ENCODE assay signal across 18 cellular contexts in the genomic region with DNA sequence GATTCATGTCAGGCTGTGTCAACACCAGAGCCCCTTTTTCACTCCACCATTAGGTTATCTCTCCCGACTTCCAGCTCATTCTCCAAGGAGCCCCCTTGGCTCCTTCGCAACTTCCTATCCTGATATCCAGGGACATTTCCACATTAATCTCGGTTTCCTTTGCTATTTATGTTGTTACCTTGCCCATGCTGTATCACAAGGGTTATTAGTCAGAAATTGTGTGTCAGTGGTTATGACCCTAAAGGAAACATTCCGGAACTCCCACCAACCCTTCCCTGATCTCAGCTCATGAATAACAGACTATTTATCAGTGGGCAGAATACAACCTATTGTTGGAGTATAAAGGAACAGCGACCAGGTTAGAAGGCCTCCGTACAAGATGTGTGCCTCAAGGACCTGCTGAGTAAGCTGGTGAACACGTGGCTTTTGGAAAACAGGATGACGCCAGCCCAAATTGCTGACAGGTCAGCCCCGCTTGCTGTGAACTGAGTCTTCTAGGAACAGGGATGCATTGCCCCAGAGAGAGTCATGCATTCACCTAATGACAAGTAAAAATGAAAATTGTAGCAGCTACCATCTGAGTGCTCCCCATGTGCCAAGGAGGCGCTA.
DNase-seq lines count a peak whose midpoint lies in the region; ATAC-seq and TF ChIP-seq lines count a peak whose summit lies in the region.
"Had no signal": no experiment of that assay in that cellular context is flagged by ENCODE, and none has a peak within 500 bp of the region (broad histone marks: within the 10 kb centered on the region; RNA-seq: fewer than 3 reads in every experiment).

No MANE protein-coding gene starts in this region.

- H3K36me3 ChIP-seq in heart left ventricle (no peaks in the 10 kb centered on the region), lung (ENCODE audit: control insufficient read depth in 2 of 2, insufficient read depth in 2 of 2, low read length in 2 of 2) (no peaks in the 10 kb centered on the region)

- no peak overlapping the region for H3K4me3 ChIP-seq in heart left ventricle
- H3K4me3 ChIP-seq in lung = no peak overlapping the region

- ATAC-seq in heart left ventricle (peak in 3 of 4 donors; percentile 17 to 60 (median 30)), lung (ENCODE audit: insufficient read depth, low FRiP score) (peak; percentile 27), HG03520 (IDR thresholded peaks at IDR 0.05; ENCODE audit: unreplicated experiment) (no peak)

- TF ChIP-seq CTCF in heart left ventricle (IDR thresholded peaks at IDR 0.05) (no peak), lung (IDR thresholded peaks at IDR 0.05; ENCODE audit: control extremely low read depth, extremely low read depth) (no peak)

- no peak for DNase-seq in heart left ventricle
- DNase-seq in cardiac septum (ENCODE audit: low spot score) = no peak
- peak; percentile 32 for DNase-seq in NCI-H226
- peak; percentile 79 for DNase-seq in dermis blood vessel endothelial cell
- no peak for DNase-seq in lung (ENCODE audit: low spot score)
- DNase-seq in stimulated activated CD8-positive, alpha-beta memory T cell treated with anti-CD3 and anti-CD28 coated beads, Interleukin-4, amount 100 ng/mL, for 48 hours = no peak
- DNase-seq in occipital lobe (lab: John Stamatoyannopoulos, UW) = no peak
- DNase-seq: 8988T, Caco-2, H7, Karpas-422, MM.1S, NCI-H1092, NCI-H1436 treated with DMSO at 0.1 percent for 48 hours, NCI-H2029 treated with DMSO at 0.1 percent for 48 hours, NCI-H2171, SHP77 had no signal

- no peak for TF ChIP-seq POLR2A in heart left ventricle (IDR thresholded peaks at IDR 0.05)

- H3K9me3 ChIP-seq in heart left ventricle (no peaks in the 10 kb centered on the region), lung (ENCODE audit: control insufficient read depth in 2 of 2, insufficient read depth in 1 of 2, low read length in 1 of 2) (no peaks in the 10 kb centered on the region)
- H3K9me3 ChIP-seq: Caco-2 had no signal

- 67 to 78% (median 76%) methylated on average over 10 of the region's 10 CpGs for WGBS in heart left ventricle, 4 donors
- 79 to 90% methylated on average over 10 of the region's 10 CpGs for WGBS in lung, 2 donors

- H3K27ac ChIP-seq in heart left ventricle = peak overlapping the region in 4 of 12 donors; percentile 7 to 45 (median 20)
- H3K27ac ChIP-seq in lung (ENCODE audit: low read depth in 1 of 2, low read length in 1 of 2) = no peak overlapping the region

- H3K4me1 ChIP-seq in heart left ventricle = peaks cover 0 to 24% (median 7%) of the 10 kb centered on the region in 12 donors
- H3K4me1 ChIP-seq in lung (ENCODE audit: control insufficient read depth in 2 of 2, insufficient read depth in 2 of 2, low read length in 2 of 2) = peaks cover 0 to 7% of the 10 kb centered on the region in 2 donors

- intact Hi-C loops in heart left ventricle (cut with DNase I) = no loop called here
- intact Hi-C loops in cardiac septum (cut with DNase I) = loop anchor here (5.0 kb wide), 2 partner anchors 46 to 119 kb away; partner anchors contain the start of gene PLPP3

- no peaks in the 10 kb centered on the region for H3K27me3 ChIP-seq in heart left ventricle
- H3K27me3 ChIP-seq in lung (ENCODE audit: control insufficient read depth, insufficient read depth) = no peaks in the 10 kb centered on the region

Comparison
In these comparisons a context has a peak if more than half of its experiments do, and no peak if none do; other contexts are left out.
1. DNase-seq: peak in NCI-H226 (single experiment) and dermis blood vessel endothelial cell (single experiment); none in heart left ventricle (0 of 5), cardiac septum (single experiment), lung (single experiment), stimulated activated CD8-positive, alpha-beta memory T cell treated with anti-CD3 and anti-CD28 coated beads, Interleukin-4, amount 100 ng/mL, for 48 hours (single experiment) and occipital lobe (single experiment).